In genomic region chr12:109613611-109614455, GRCh38 we compare ENCODE assay signal across 16 cellular contexts. TPM values are rescaled to one million over a fixed set of nuclear protein-coding genes. Genes with fewer than 3 reads are reported as not detected.
A peak's percentile ranks its signal among the peaks of the same experiment; 100 is the strongest.
DNase-seq lines count a peak whose midpoint lies in the region; ATAC-seq and TF ChIP-seq lines count a peak whose summit lies in the region.
"Had no signal": no experiment of that assay in that cellular context is flagged by ENCODE, and none has a peak within 500 bp of the region (broad histone marks: within the 10 kb centered on the region; RNA-seq: fewer than 3 reads in every experiment).

No MANE protein-coding gene starts in this region.

- H3K9me3 Mint-ChIP-seq in WTC11, result no peaks in the 10 kb centered on the region
- H3K9me3 Mint-ChIP-seq in type B pancreatic cell, result no peaks in the 10 kb centered on the region
- no peaks in the 10 kb centered on the region for H3K9me3 Mint-ChIP-seq in endothelial cell (ENCODE audit: unreplicated experiment)
- H3K9me3 Mint-ChIP-seq: T-cell had no signal

- no peaks in the 10 kb centered on the region; the same call in 1 of the 2 replicates for H3K27me3 Mint-ChIP-seq in WTC11 (ENCODE audit: low read depth)
- peaks cover 81% of the 10 kb centered on the region for H3K27me3 Mint-ChIP-seq in type B pancreatic cell
- H3K27me3 Mint-ChIP-seq in endothelial cell (ENCODE audit: unreplicated experiment), result peaks cover 1% of the 10 kb centered on the region

- peaks cover 4% of the 10 kb centered on the region for H3K27me3 ChIP-seq in neural cell (ENCODE audit: insufficient read depth, low read depth, low read length)

- H3K79me2 ChIP-seq in neural cell (replicated peaks; ENCODE audit: insufficient read depth, low read length), result no peaks in the 10 kb centered on the region

- H3K4me2 ChIP-seq in neural cell (ENCODE audit: low read length), result no peak overlapping the region

- no peaks in the 10 kb centered on the region for H4K20me1 ChIP-seq in neural cell (ENCODE audit: insufficient read depth)

- CTCF ChIA-PET in WTC11 (lab: Charles Lee), result interaction anchor here (1.2 to 5.7 kb wide), 5 partner anchors 16 to 160 kb away, joined by 3 to 34 read pairs (median 6); no protein-coding TSS in a partner anchor

- H3K4me1 Mint-ChIP-seq in WTC11 (peaks cover 4% of the 10 kb centered on the region), type B pancreatic cell (ENCODE audit: unreplicated experiment) (no peaks in the 10 kb centered on the region), endothelial cell (ENCODE audit: unreplicated experiment) (no peaks in the 10 kb centered on the region)
- H3K4me1 Mint-ChIP-seq: T-cell had no signal

- POLR2A ChIA-PET in WTC11 (lab: Charles Lee), result no interaction called here

- H3K27ac ChIP-seq in neural cell (ENCODE audit: low read length), result no peak overlapping the region

- H3F3A ChIP-seq in neural cell (ENCODE audit: insufficient read depth, low read length, poor library complexity, severe bottlenecking), result no peaks in the 10 kb centered on the region

- TF ChIP-seq RAD21 in neural cell (conservative IDR thresholded peaks at IDR 0.05), result no peak

- no peak overlapping the region for H3K9ac ChIP-seq in neural cell (ENCODE audit: low read length)

- TF ChIP-seq CTCF in WTC11 (IDR thresholded peaks at IDR 0.05) (no peak), neural cell (IDR thresholded peaks at IDR 0.05; ENCODE audit: poor library complexity, severe bottlenecking) (no peak), type B pancreatic cell (conservative IDR thresholded peaks at IDR 0.05) (no peak), endothelial cell (IDR thresholded peaks at IDR 0.05; ENCODE audit: unreplicated experiment) (no peak)

- no peaks in the 10 kb centered on the region for H3K9me3 ChIP-seq in neural cell (ENCODE audit: low read length)
- H3K9me3 ChIP-seq: MG63 had no signal

- TF ChIP-seq EP300 in neural cell (conservative IDR thresholded peaks at IDR 0.05; ENCODE audit: poor library complexity, severe bottlenecking), result peak; percentile 36

- H3K27ac Mint-ChIP-seq in WTC11 (no peak overlapping the region), type B pancreatic cell (peak overlapping the region; percentile 5), endothelial cell (ENCODE audit: unreplicated experiment) (no peak overlapping the region)
- H3K27ac Mint-ChIP-seq: T-cell had no signal

- H3K4me3 Mint-ChIP-seq in WTC11 (no peak overlapping the region), type B pancreatic cell (peak overlapping the region; percentile 19), endothelial cell (ENCODE audit: unreplicated experiment) (no peak overlapping the region)
- H3K4me3 Mint-ChIP-seq: T-cell had no signal

- ATAC-seq in WTC11, result peak; percentile 52
- ATAC-seq: T-cell had no signal

- no peaks in the 10 kb centered on the region for H3K9me2 ChIP-seq in neural cell (ENCODE audit: insufficient read depth, low read length)

- H2AFZ ChIP-seq in neural cell (ENCODE audit: low read depth, low read length), result no peak overlapping the region

- no peaks in the 10 kb centered on the region for H3K36me3 Mint-ChIP-seq in WTC11
- no peaks in the 10 kb centered on the region for H3K36me3 Mint-ChIP-seq in type B pancreatic cell
- no peaks in the 10 kb centered on the region for H3K36me3 Mint-ChIP-seq in endothelial cell (ENCODE audit: low read depth, unreplicated experiment)
- H3K36me3 Mint-ChIP-seq: T-cell had no signal

- DNase-seq in NCI-H748 (lab: John Stamatoyannopoulos, UW; ENCODE audit: unreplicated experiment), result peak; percentile 23
- no peak for DNase-seq in NCI-H748 treated with DMSO at 0.1 percent for 48 hours (lab: John Stamatoyannopoulos, UW)
- DNase-seq in WTC11 (ENCODE audit: low spot score), result peak; percentile 28
- DNase-seq in type B pancreatic cell (ENCODE audit: extremely low spot score, unreplicated experiment), result no peak
- no peak for DNase-seq in DMS153 (lab: John Stamatoyannopoulos, UW)
- no peak for DNase-seq in iPS-NIHi7 (ENCODE audit: extremely low spot score)
- DNase-seq in endothelial cell (ENCODE audit: low spot score), result no peak
- DNase-seq: KG1; MG63; NCI-H1436 treated with DMSO at 0.1 percent for 48 hours; NCI-H187 treated with DMSO at 0.1 percent for 48 hours; NCI-H510A; NCI-H774; NK-92 treated with Interleukin-12 subunit alpha and Interleukin-12 subunit beta, amount 100 ng/mL, for 24 hours; T-cell had no signal

- no peaks in the 10 kb centered on the region for H3K36me3 ChIP-seq in neural cell (ENCODE audit: insufficient read depth, low read length)
- H3K36me3 ChIP-seq: MG63 had no signal

- no peak overlapping the region for H3K4me3 ChIP-seq in neural cell (ENCODE audit: low read length)
- H3K4me3 ChIP-seq: MG63 had no signal

TF ChIP-seq in WTC11, 78 proteins besides CTCF, POLR2A, EP300 and RAD21 (continues in another document):
- no peak for TF ChIP-seq ZNF281 (CRISPR knock-in tag; IDR thresholded peaks at IDR 0.05)
- TF ChIP-seq E2F5 (CRISPR knock-in tag; IDR thresholded peaks at IDR 0.05), result no peak
- TF ChIP-seq ZNF138 (CRISPR knock-in tag; conservative IDR thresholded peaks at IDR 0.05), result no peak
- TF ChIP-seq SMAD3 (CRISPR knock-in tag; IDR thresholded peaks at IDR 0.05; ENCODE audit: borderline replicate concordance), result no peak
- no peak for TF ChIP-seq HMGA2 (CRISPR knock-in tag; IDR thresholded peaks at IDR 0.05)
- no peak for TF ChIP-seq SP1 (CRISPR knock-in tag; conservative IDR thresholded peaks at IDR 0.05)

TF ChIP-seq in neural cell, 6 proteins besides CTCF, POLR2A, EP300 and RAD21:
- TF ChIP-seq POLR2AphosphoS5 (IDR thresholded peaks at IDR 0.05) (peak; percentile 43), SMC3 (conservative IDR thresholded peaks at IDR 0.05; ENCODE audit: poor library complexity) (no peak)

RNA-seq across cellular contexts. Expression of gene MVK, which starts 40.2 kb away (rescaled TPM):
- 13.2 to 15.3 TPM (median 13.9 TPM) in 3 replicates for total RNA-seq in WTC11 (2021)
- 45.7 and 65.5 TPM in 2 replicates for polyA plus RNA-seq in neural cell
- 36.9 and 43.8 TPM in 2 replicates for polyA minus RNA-seq in neural cell
- total RNA-seq in type B pancreatic cell (ENCODE audit: low replicate concordance), result 27.0 and 28.1 TPM in 2 replicates
- total RNA-seq in endothelial cell (ENCODE audit: unreplicated experiment), result 40.7 TPM

RNA-seq across cellular contexts. Expression of gene MMAB, which starts 40.5 kb away (rescaled TPM):
- total RNA-seq in WTC11 (2021) (22.0 to 28.7 TPM (median 27.4 TPM) in 3 replicates), type B pancreatic cell (ENCODE audit: low replicate concordance) (38.1 and 39.0 TPM in 2 replicates), endothelial cell (ENCODE audit: unreplicated experiment) (41.6 TPM)
- polyA plus RNA-seq in neural cell, result 43.2 and 52.6 TPM in 2 replicates
- 22.3 and 27.0 TPM in 2 replicates for polyA minus RNA-seq in neural cell

Comparison
In these comparisons a context has a peak if more than half of its experiments do, and no peak if none do; other contexts are left out.
1. DNase-seq: peak in NCI-H748 (single experiment) and WTC11 (single experiment); none in NCI-H748 treated with DMSO at 0.1 percent for 48 hours (single experiment), type B pancreatic cell (single experiment), DMS153 (single experiment), iPS-NIHi7 (single experiment) and endothelial cell (single experiment).